6 cellular contexts compared by ENCODE assay signal in the genomic region with DNA sequence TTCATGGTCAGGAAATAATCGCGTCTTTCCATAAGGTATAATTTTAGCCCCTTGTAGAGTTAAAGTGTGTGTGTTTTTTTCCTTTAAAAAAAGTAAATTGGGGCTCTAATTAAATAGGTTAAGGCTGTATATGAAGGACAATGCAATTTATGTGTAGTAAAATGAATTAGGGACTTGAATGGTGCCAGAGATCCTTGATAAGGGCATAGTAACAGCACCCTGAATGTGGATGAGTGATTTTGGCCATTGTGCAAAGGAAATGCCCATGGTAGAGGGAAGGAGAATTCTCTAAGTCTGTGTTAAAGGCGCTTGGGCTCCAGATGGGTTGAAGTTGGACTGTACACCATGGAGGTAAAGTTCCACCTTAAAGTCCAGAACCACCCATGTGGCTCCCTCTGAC.
"Had no signal": no experiment of that assay in that cellular context is flagged by ENCODE, and none has a peak within 500 bp of the region (broad histone marks: within the 10 kb centered on the region; RNA-seq: fewer than 3 reads in every experiment).

No MANE protein-coding gene starts in this region.

- H3K4me1 Mint-ChIP-seq: IgD-negative memory B cell had no signal

- H3K36me3 Mint-ChIP-seq: IgD-negative memory B cell had no signal

- DNase-seq: IMR-90, KBM-7 had no signal

- H3K4me3 Mint-ChIP-seq: IgD-negative memory B cell had no signal

- H3K27ac ChIP-seq: HL-60 had no signal

- ATAC-seq: HepG2, K562 had no signal

- H3K27ac Mint-ChIP-seq: IgD-negative memory B cell had no signal

- H3K27me3 Mint-ChIP-seq: IgD-negative memory B cell had no signal

- H3K4me3 ChIP-seq: K562 had no signal
